ENCODE assay signal across 16 cellular contexts in genomic region chr6:135586388-135586787, GRCh38.
DNase-seq lines count a peak whose midpoint lies in the region; ATAC-seq lines count a peak whose summit lies in the region.
"Had no signal": no experiment of that assay in that cellular context is flagged by ENCODE, and none has a peak within 500 bp of the region (broad histone marks: within the 10 kb centered on the region; RNA-seq: fewer than 3 reads in every experiment).

No MANE protein-coding gene starts in this region.

- peaks cover 71% of the 10 kb centered on the region for H3K36me3 Mint-ChIP-seq in activated CD4-positive, alpha-beta memory T cell treated with anti-CD3 and anti-CD28 coated beads, Interleukin-2, amount 10 ng/mL, durations not matched to agents 7 days and 5 days (ENCODE audit: low read depth)
- H3K36me3 Mint-ChIP-seq in activated CD4-positive, alpha-beta memory T cell treated with anti-CD3 and anti-CD28 coated beads for 36 hours, result no peaks in the 10 kb centered on the region
- peaks cover 78% of the 10 kb centered on the region for H3K36me3 Mint-ChIP-seq in activated T-helper 2 cell treated with anti-CD3 and anti-CD28 coated beads, Interferon-gamma antibody, Interleukin-2, Interleukin-4, amounts not matched to agents 10 μg/mL and 5 μg/mL and 100 μg/mL, durations not matched to agents 14 hours and 24 hours and 36 hours (ENCODE audit: low read depth)
- H3K36me3 Mint-ChIP-seq in stimulated activated memory B cell treated with anti-CD40 and anti-IgM and Interleukin-4, amounts not matched to agents 10 μg/mL and 1 μg/mL and 100 μg/mL, for 72 hours, result no peaks in the 10 kb centered on the region

- peak; percentile 20 for ATAC-seq in HG02885 (IDR thresholded peaks at IDR 0.05; ENCODE audit: poor library complexity, unreplicated experiment)
- no peak for ATAC-seq in stimulated activated memory B cell treated with anti-CD40 and anti-IgM and Interleukin-4, amounts not matched to agents 10 μg/mL and 1 μg/mL and 100 μg/mL, for 72 hours
- no peak for ATAC-seq in GM21529 (IDR thresholded peaks at IDR 0.05; ENCODE audit: unreplicated experiment)
- ATAC-seq: right lobe of liver had no signal

- peak overlapping the region; percentile 64 for H3K27ac Mint-ChIP-seq in activated CD4-positive, alpha-beta memory T cell treated with anti-CD3 and anti-CD28 coated beads, Interleukin-2, amount 10 ng/mL, durations not matched to agents 7 days and 5 days
- H3K27ac Mint-ChIP-seq in activated CD4-positive, alpha-beta memory T cell treated with anti-CD3 and anti-CD28 coated beads for 36 hours, result no peak overlapping the region
- H3K27ac Mint-ChIP-seq in activated T-helper 2 cell treated with anti-CD3 and anti-CD28 coated beads, Interferon-gamma antibody, Interleukin-2, Interleukin-4, amounts not matched to agents 10 μg/mL and 5 μg/mL and 100 μg/mL, durations not matched to agents 14 hours and 24 hours and 36 hours, result peak overlapping the region; percentile 95
- H3K27ac Mint-ChIP-seq in stimulated activated memory B cell treated with anti-CD40 and anti-IgM and Interleukin-4, amounts not matched to agents 10 μg/mL and 1 μg/mL and 100 μg/mL, for 72 hours, result peak overlapping the region; percentile 46
- H3K27ac Mint-ChIP-seq: endodermal cell had no signal

- intact Hi-C loops in activated CD4-positive, alpha-beta memory T cell treated with anti-CD3 and anti-CD28 coated beads for 36 hours (cut with micrococcal nuclease), result no loop called here
- intact Hi-C loops in activated T-helper 2 cell treated with anti-CD3 and anti-CD28 coated beads, Interferon-gamma antibody, Interleukin-2, Interleukin-4, amounts not matched to agents 10 μg/mL and 5 μg/mL and 100 μg/mL, durations not matched to agents 14 hours and 24 hours and 36 hours (cut with micrococcal nuclease), result loop anchor here (1.0 to 5.0 kb wide), 4 partner anchors 9 to 266 kb away; partner anchors contain the start of gene PDE7B

- no peak for DNase-seq in activated CD4-positive, alpha-beta memory T cell treated with anti-CD3 and anti-CD28 coated beads, Interleukin-2, amount 10 ng/mL, durations not matched to agents 7 days and 5 days
- DNase-seq in activated CD4-positive, alpha-beta memory T cell treated with anti-CD3 and anti-CD28 coated beads for 36 hours, result no peak
- DNase-seq in activated T-helper 2 cell treated with anti-CD3 and anti-CD28 coated beads, Interferon-gamma antibody, Interleukin-2, Interleukin-4, amounts not matched to agents 10 μg/mL and 5 μg/mL and 100 μg/mL, durations not matched to agents 14 hours and 24 hours and 36 hours (ENCODE audit: low spot score), result no peak
- DNase-seq in germinal center (ENCODE audit: low spot score), result no peak
- DNase-seq in NCI-H146 treated with DMSO at 0.1 percent for 48 hours (lab: John Stamatoyannopoulos, UW; ENCODE audit: unreplicated experiment), result no peak
- DNase-seq: amniotic stem cell, C1 segment of cervical spinal cord, endodermal cell, NCI-H1417 treated with DMSO at 0.1 percent for 48 hours, NCI-H2171, right lobe of liver, upper lobe of right lung had no signal

- peaks cover 35% of the 10 kb centered on the region for H3K9me3 Mint-ChIP-seq in activated CD4-positive, alpha-beta memory T cell treated with anti-CD3 and anti-CD28 coated beads, Interleukin-2, amount 10 ng/mL, durations not matched to agents 7 days and 5 days
- peaks cover 6% of the 10 kb centered on the region for H3K9me3 Mint-ChIP-seq in activated CD4-positive, alpha-beta memory T cell treated with anti-CD3 and anti-CD28 coated beads for 36 hours
- H3K9me3 Mint-ChIP-seq in activated T-helper 2 cell treated with anti-CD3 and anti-CD28 coated beads, Interferon-gamma antibody, Interleukin-2, Interleukin-4, amounts not matched to agents 10 μg/mL and 5 μg/mL and 100 μg/mL, durations not matched to agents 14 hours and 24 hours and 36 hours, result peaks cover 41% of the 10 kb centered on the region
- H3K9me3 Mint-ChIP-seq in stimulated activated memory B cell treated with anti-CD40 and anti-IgM and Interleukin-4, amounts not matched to agents 10 μg/mL and 1 μg/mL and 100 μg/mL, for 72 hours, result peaks cover 10% of the 10 kb centered on the region
- H3K9me3 Mint-ChIP-seq: endodermal cell had no signal

- CTCF ChIA-PET in activated CD4-positive, alpha-beta memory T cell treated with anti-CD3 and anti-CD28 coated beads, Interleukin-2, amount 10 ng/mL, durations not matched to agents 7 days and 5 days (lab: Charles Lee), result interaction anchor here (1.2 to 1.3 kb wide), 2 partner anchors 48 to 50 kb away, joined by 3 to 6 read pairs; no protein-coding TSS in a partner anchor
- CTCF ChIA-PET in activated CD4-positive, alpha-beta memory T cell treated with anti-CD3 and anti-CD28 coated beads for 36 hours (lab: Charles Lee), result interaction anchor here (0.5 kb wide), 1 partner anchor 291 kb away, joined by 3 read pairs; no protein-coding TSS in a partner anchor

- peaks cover 41% of the 10 kb centered on the region for H3K4me1 Mint-ChIP-seq in activated CD4-positive, alpha-beta memory T cell treated with anti-CD3 and anti-CD28 coated beads, Interleukin-2, amount 10 ng/mL, durations not matched to agents 7 days and 5 days
- peaks cover 18% of the 10 kb centered on the region for H3K4me1 Mint-ChIP-seq in activated CD4-positive, alpha-beta memory T cell treated with anti-CD3 and anti-CD28 coated beads for 36 hours (ENCODE audit: low read depth)
- H3K4me1 Mint-ChIP-seq in activated T-helper 2 cell treated with anti-CD3 and anti-CD28 coated beads, Interferon-gamma antibody, Interleukin-2, Interleukin-4, amounts not matched to agents 10 μg/mL and 5 μg/mL and 100 μg/mL, durations not matched to agents 14 hours and 24 hours and 36 hours (ENCODE audit: low read depth), result peaks cover 76% of the 10 kb centered on the region
- H3K4me1 Mint-ChIP-seq in stimulated activated memory B cell treated with anti-CD40 and anti-IgM and Interleukin-4, amounts not matched to agents 10 μg/mL and 1 μg/mL and 100 μg/mL, for 72 hours, result peaks cover 15% of the 10 kb centered on the region

- POLR2A ChIA-PET in activated CD4-positive, alpha-beta memory T cell treated with anti-CD3 and anti-CD28 coated beads, Interleukin-2, amount 10 ng/mL, durations not matched to agents 7 days and 5 days (lab: Charles Lee), result interaction anchor here (0.9 to 2.1 kb wide), 4 partner anchors 9 to 49 kb away, joined by 3 to 9 read pairs (median 6); no protein-coding TSS in a partner anchor
- POLR2A ChIA-PET in activated CD4-positive, alpha-beta memory T cell treated with anti-CD3 and anti-CD28 coated beads for 36 hours (lab: Charles Lee), result interaction anchor here (1.2 kb wide), 1 partner anchor 38 kb away, joined by 5 read pairs; no protein-coding TSS in a partner anchor

- no peaks in the 10 kb centered on the region for H3K27me3 Mint-ChIP-seq in activated CD4-positive, alpha-beta memory T cell treated with anti-CD3 and anti-CD28 coated beads, Interleukin-2, amount 10 ng/mL, durations not matched to agents 7 days and 5 days
- H3K27me3 Mint-ChIP-seq in activated CD4-positive, alpha-beta memory T cell treated with anti-CD3 and anti-CD28 coated beads for 36 hours, result no peaks in the 10 kb centered on the region
- no peaks in the 10 kb centered on the region for H3K27me3 Mint-ChIP-seq in activated T-helper 2 cell treated with anti-CD3 and anti-CD28 coated beads, Interferon-gamma antibody, Interleukin-2, Interleukin-4, amounts not matched to agents 10 μg/mL and 5 μg/mL and 100 μg/mL, durations not matched to agents 14 hours and 24 hours and 36 hours (ENCODE audit: low read depth)
- no peaks in the 10 kb centered on the region for H3K27me3 Mint-ChIP-seq in stimulated activated memory B cell treated with anti-CD40 and anti-IgM and Interleukin-4, amounts not matched to agents 10 μg/mL and 1 μg/mL and 100 μg/mL, for 72 hours
- H3K27me3 Mint-ChIP-seq: central memory CD8-positive, alpha-beta T cell had no signal

- H3K4me3 Mint-ChIP-seq in activated CD4-positive, alpha-beta memory T cell treated with anti-CD3 and anti-CD28 coated beads, Interleukin-2, amount 10 ng/mL, durations not matched to agents 7 days and 5 days, result peak overlapping the region; percentile 30
- H3K4me3 Mint-ChIP-seq in activated CD4-positive, alpha-beta memory T cell treated with anti-CD3 and anti-CD28 coated beads for 36 hours, result no peak overlapping the region
- H3K4me3 Mint-ChIP-seq in activated T-helper 2 cell treated with anti-CD3 and anti-CD28 coated beads, Interferon-gamma antibody, Interleukin-2, Interleukin-4, amounts not matched to agents 10 μg/mL and 5 μg/mL and 100 μg/mL, durations not matched to agents 14 hours and 24 hours and 36 hours (ENCODE audit: low read depth), result no peak overlapping the region
- no peak overlapping the region for H3K4me3 Mint-ChIP-seq in stimulated activated memory B cell treated with anti-CD40 and anti-IgM and Interleukin-4, amounts not matched to agents 10 μg/mL and 1 μg/mL and 100 μg/mL, for 72 hours
- H3K4me3 Mint-ChIP-seq: central memory CD8-positive, alpha-beta T cell; endodermal cell had no signal
